In the genomic region with DNA sequence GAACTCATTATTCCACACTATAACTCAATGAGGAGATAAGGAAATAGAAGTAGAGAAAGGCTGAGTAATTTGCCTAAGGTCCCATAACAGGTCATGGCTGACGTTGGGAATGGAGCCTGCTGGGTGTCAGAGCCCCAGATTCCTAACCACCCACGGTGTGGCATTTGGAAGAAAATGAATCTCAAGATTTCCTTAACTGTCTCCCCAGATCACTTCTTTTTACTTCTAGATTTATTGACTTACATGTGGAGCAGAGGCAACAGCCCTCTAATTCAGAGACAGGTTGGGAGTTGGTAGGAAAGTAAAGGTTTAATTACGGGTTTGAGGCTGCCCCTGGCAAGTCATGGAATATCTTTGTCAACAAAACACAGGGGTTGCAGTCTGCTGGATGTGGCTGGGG, we compare ENCODE assay signal across 15 cellular contexts.
DNase-seq lines count a peak whose midpoint lies in the region; TF ChIP-seq lines count a peak whose summit lies in the region.
"Had no signal": no experiment of that assay in that cellular context is flagged by ENCODE, and none has a peak within 500 bp of the region (broad histone marks: within the 10 kb centered on the region; RNA-seq: fewer than 3 reads in every experiment).

No MANE protein-coding gene starts in this region.

- H3K9ac ChIP-seq in muscle layer of colon (ENCODE audit: low read length), result no peak overlapping the region

- H3K4me1 ChIP-seq in muscle layer of colon (ENCODE audit: insufficient read depth, low read length) (peaks cover 56% of the 10 kb centered on the region), transverse colon (peaks cover 0 to 24% (median 0%) of the 10 kb centered on the region in 4 donors)

- H3K4me3 ChIP-seq in muscle layer of colon (ENCODE audit: low read depth in 1 of 2, low read length in 2 of 2), result no peak overlapping the region
- H3K4me3 ChIP-seq in transverse colon, result no peak overlapping the region
- H3K4me3 ChIP-seq: HAP-1 had no signal

- DNase-seq in NCI-H1417 (lab: John Stamatoyannopoulos, UW) (peak in 2 of 3 experiments; percentile 32 to 62), NCI-H1417 treated with DMSO at 0.1 percent for 48 hours (lab: John Stamatoyannopoulos, UW) (no peak), transverse colon (no peak), DMS114 treated with DMSO at 0.1 percent for 48 hours (lab: John Stamatoyannopoulos, UW; ENCODE audit: unreplicated experiment) (no peak), GDM1 (lab: John Stamatoyannopoulos, UW) (no peak)
- no peak for DNase-seq in stimulated activated CD4-positive, alpha-beta T cell treated with anti-CD3 and anti-CD28 coated beads, Interleukin-1b, Interleukin-23, amount 100 ng/mL, for 48 hours
- DNase-seq: activated naive CD8-positive, alpha-beta T cell treated with anti-CD3 and anti-CD28 coated beads, Interleukin-2, amount 10 ng/mL, durations not matched to agents 7 days and 5 days; CD8-positive, alpha-beta memory T cell; immature natural killer cell; NCI-H345 had no signal

- WGBS in transverse colon (ENCODE audit: low coverage in 1 of 2), 2 donors, result 37 to 62% methylated on average over 3 of the region's 3 CpGs

- no peaks in the 10 kb centered on the region for H3K27me3 ChIP-seq in muscle layer of colon (ENCODE audit: control insufficient read depth in 1 of 2, insufficient read depth in 2 of 2, low read length in 2 of 2)
- no peaks in the 10 kb centered on the region for H3K27me3 ChIP-seq in transverse colon

- H3K36me3 Mint-ChIP-seq in dendritic cell treated with granulocyte-macrophage colony-stimulating factor and Interleukin-4, amounts not matched to agents 40 ng/mL and 50 ng/mL, for 4 days (ENCODE audit: low read depth), result peaks cover 95% of the 10 kb centered on the region
- H3K36me3 Mint-ChIP-seq: activated naive CD8-positive, alpha-beta T cell treated with anti-CD3 and anti-CD28 coated beads, Interleukin-2, amount 10 ng/mL, durations not matched to agents 7 days and 5 days had no signal

- no peak for TF ChIP-seq CTCF in transverse colon (IDR thresholded peaks at IDR 0.05)

- no peaks in the 10 kb centered on the region for H3K27me3 Mint-ChIP-seq in dendritic cell treated with granulocyte-macrophage colony-stimulating factor and Interleukin-4, amounts not matched to agents 40 ng/mL and 50 ng/mL, for 4 days
- H3K27me3 Mint-ChIP-seq: activated naive CD8-positive, alpha-beta T cell treated with anti-CD3 and anti-CD28 coated beads, Interleukin-2, amount 10 ng/mL, durations not matched to agents 7 days and 5 days; CD8-positive, alpha-beta memory T cell; stimulated activated naive CD8-positive, alpha-beta T cell treated with anti-CD3 and anti-CD28 coated beads, Interleukin-15, Interleukin-2, amounts not matched to agents 100 ng/mL and 50 ng/mL, for 24 hours had no signal

- peaks cover 11% of the 10 kb centered on the region for H3K36me3 ChIP-seq in muscle layer of colon (ENCODE audit: insufficient read depth, low read length)
- no peaks in the 10 kb centered on the region for H3K36me3 ChIP-seq in transverse colon
- H3K36me3 ChIP-seq: HAP-1 had no signal

- H3K27ac ChIP-seq in muscle layer of colon (ENCODE audit: low read depth, low read length), result peak overlapping the region; percentile 4
- peak overlapping the region in 3 of 4 donors; percentile 2 to 35 (median 13) for H3K27ac ChIP-seq in transverse colon
- H3K27ac ChIP-seq: 22Rv1 had no signal

- TF ChIP-seq EP300 in transverse colon (IDR thresholded peaks at IDR 0.05; ENCODE audit: low read depth), result no peak

- H3K9me3 Mint-ChIP-seq in dendritic cell treated with granulocyte-macrophage colony-stimulating factor and Interleukin-4, amounts not matched to agents 40 ng/mL and 50 ng/mL, for 4 days, result no peaks in the 10 kb centered on the region
- H3K9me3 Mint-ChIP-seq: activated naive CD8-positive, alpha-beta T cell treated with anti-CD3 and anti-CD28 coated beads, Interleukin-2, amount 10 ng/mL, durations not matched to agents 7 days and 5 days; CD8-positive, alpha-beta memory T cell; immature natural killer cell; stimulated activated naive CD8-positive, alpha-beta T cell treated with anti-CD3 and anti-CD28 coated beads, Interleukin-15, Interleukin-2, amounts not matched to agents 100 ng/mL and 50 ng/mL, for 24 hours had no signal

- in situ Hi-C loops in transverse colon (cut with MboI; ENCODE audit: low pct_ligation_motif_present in 1 of 4, low pct_unique_long_range_greater_than_20kb in 1 of 4, low sequenced_read_pairs in 3 of 4), result loop anchor here (5.0 kb wide), 2 partner anchors 154 to 159 kb away; no protein-coding TSS in a partner anchor

- H3K27ac Mint-ChIP-seq in dendritic cell treated with granulocyte-macrophage colony-stimulating factor and Interleukin-4, amounts not matched to agents 40 ng/mL and 50 ng/mL, for 4 days, result peak overlapping the region; percentile 72
- H3K27ac Mint-ChIP-seq: stimulated activated naive CD8-positive, alpha-beta T cell treated with anti-CD3 and anti-CD28 coated beads, Interleukin-15, Interleukin-2, amounts not matched to agents 100 ng/mL and 50 ng/mL, for 24 hours had no signal

- peaks cover 54% of the 10 kb centered on the region for H3K4me1 Mint-ChIP-seq in dendritic cell treated with granulocyte-macrophage colony-stimulating factor and Interleukin-4, amounts not matched to agents 40 ng/mL and 50 ng/mL, for 4 days (ENCODE audit: low read depth)

- no peak for TF ChIP-seq POLR2A in transverse colon (IDR thresholded peaks at IDR 0.05)

- intact Hi-C loops in dendritic cell treated with granulocyte-macrophage colony-stimulating factor and Interleukin-4, amounts not matched to agents 40 ng/mL and 50 ng/mL, for 4 days (cut with micrococcal nuclease), result loop anchor here (1.0 to 10.0 kb wide), 2 partner anchors 158 to 231 kb away; no protein-coding TSS in a partner anchor
- intact Hi-C loops in transverse colon (cut with DNase I; ENCODE audit: low total_unique reads), result loop anchor here (10.0 kb wide), 2 partner anchors 131 to 251 kb away; a partner anchor contains a TSS

- no peak overlapping the region for H3K4me3 Mint-ChIP-seq in dendritic cell treated with granulocyte-macrophage colony-stimulating factor and Interleukin-4, amounts not matched to agents 40 ng/mL and 50 ng/mL, for 4 days
- H3K4me3 Mint-ChIP-seq: activated naive CD8-positive, alpha-beta T cell treated with anti-CD3 and anti-CD28 coated beads, Interleukin-2, amount 10 ng/mL, durations not matched to agents 7 days and 5 days; CD8-positive, alpha-beta memory T cell; immature natural killer cell; stimulated activated naive CD8-positive, alpha-beta T cell treated with anti-CD3 and anti-CD28 coated beads, Interleukin-15, Interleukin-2, amounts not matched to agents 100 ng/mL and 50 ng/mL, for 24 hours had no signal

- H3K9me3 ChIP-seq in muscle layer of colon (ENCODE audit: low read length) (no peaks in the 10 kb centered on the region), transverse colon (no peaks in the 10 kb centered on the region)
- H3K9me3 ChIP-seq: HAP-1 had no signal

Comparison
In these comparisons a context has a peak if more than half of its experiments do, and no peak if none do; other contexts are left out.
1. DNase-seq: peak in NCI-H1417 (2 of 3); none in NCI-H1417 treated with DMSO at 0.1 percent for 48 hours (single experiment), transverse colon (single experiment), DMS114 treated with DMSO at 0.1 percent for 48 hours (single experiment), GDM1 (single experiment) and stimulated activated CD4-positive, alpha-beta T cell treated with anti-CD3 and anti-CD28 coated beads, Interleukin-1b, Interleukin-23, amount 100 ng/mL, for 48 hours (single experiment).